ENCODE assay signal across 1 cellular context in genomic region chr2:88857951-88858406, GRCh38.
A peak's percentile ranks its signal among the peaks of the same experiment; 100 is the strongest.
TF ChIP-seq lines count a peak whose summit lies in the region.

No MANE protein-coding gene starts in this region.

TF ChIP-seq in GM23338, 12 proteins besides CTCF, POLR2A, EP300 and RAD21 (continued from another document):
- no peak for TF ChIP-seq REST (IDR thresholded peaks at IDR 0.05; ENCODE audit: unreplicated experiment)
- TF ChIP-seq ZNF331 (CRISPR knock-in tag; IDR thresholded peaks at IDR 0.05; ENCODE audit: low read depth): peak; percentile 62
- no peak for TF ChIP-seq CREB1 (CRISPR knock-in tag; IDR thresholded peaks at IDR 0.05; ENCODE audit: low read depth)
- no peak for TF ChIP-seq POLR2AphosphoS5 (IDR thresholded peaks at IDR 0.05; ENCODE audit: low read depth)
- TF ChIP-seq JUNB (IDR thresholded peaks at IDR 0.05; ENCODE audit: unreplicated experiment): no peak
